Comparison of ENCODE assay signal across 12 cellular contexts in genomic region chr19:40740747-40741146, GRCh38. TPM values are rescaled to one million over a fixed set of nuclear protein-coding genes. Genes with fewer than 3 reads are reported as not detected.
DNase-seq lines count a peak whose midpoint lies in the region; ATAC-seq and TF ChIP-seq lines count a peak whose summit lies in the region.
"Had no signal": no experiment of that assay in that cellular context is flagged by ENCODE, and none has a peak within 500 bp of the region (broad histone marks: within the 10 kb centered on the region; RNA-seq: fewer than 3 reads in every experiment).

No MANE protein-coding gene starts in this region.

- no peak for DNase-seq in activated CD4-positive, alpha-beta T cell treated with anti-CD3 and anti-CD28 coated beads for 36 hours
- DNase-seq in activated CD4-positive, alpha-beta T cell treated with anti-CD3 and anti-CD28 coated beads for 4 hours: no peak
- DNase-seq in fibroblast of the aortic adventitia (ENCODE audit: low read depth): peak; percentile 82
- no peak for DNase-seq in upper lobe of left lung
- no peak for DNase-seq in omental fat pad (ENCODE audit: low spot score)
- DNase-seq in islet precursor cell: no peak
- no peak for DNase-seq in NCI-H82 treated with DMSO at 0.1 percent for 48 hours (lab: John Stamatoyannopoulos, UW; ENCODE audit: unreplicated experiment)
- DNase-seq: activated CD4-positive, alpha-beta T cell treated with anti-CD3 and anti-CD28 coated beads, Interleukin-2, amount 50 U/mL, for 4 hours; amniotic stem cell; NCI-H1694 treated with DMSO at 0.1 percent for 48 hours had no signal

- CTCF ChIA-PET in activated CD4-positive, alpha-beta T cell treated with anti-CD3 and anti-CD28 coated beads for 36 hours (lab: Charles Lee): interaction anchor here (0.6 to 1.2 kb wide), 2 partner anchors 33 to 78 kb away, joined by 4 read pairs; no protein-coding TSS in a partner anchor

- H3K9me3 Mint-ChIP-seq in activated CD4-positive, alpha-beta T cell treated with anti-CD3 and anti-CD28 coated beads for 36 hours (ENCODE audit: low read depth): no peaks in the 10 kb centered on the region

- H3K4me1 Mint-ChIP-seq in activated CD4-positive, alpha-beta T cell treated with anti-CD3 and anti-CD28 coated beads for 36 hours: no peaks in the 10 kb centered on the region

- no peak overlapping the region for H3K4me3 Mint-ChIP-seq in activated CD4-positive, alpha-beta T cell treated with anti-CD3 and anti-CD28 coated beads for 36 hours

- WGBS in upper lobe of left lung, 2 donors: 66 to 82% methylated on average over 5 to 6 of the region's 6 CpGs

- no peaks in the 10 kb centered on the region for H3K27me3 Mint-ChIP-seq in activated CD4-positive, alpha-beta T cell treated with anti-CD3 and anti-CD28 coated beads for 36 hours

- H3K27me3 ChIP-seq in mucosa of rectum (ENCODE audit: control insufficient read depth in 2 of 2, insufficient read depth in 2 of 2, low read length in 2 of 2): no peaks in the 10 kb centered on the region
- no peaks in the 10 kb centered on the region for H3K27me3 ChIP-seq in upper lobe of left lung

- H3K27ac ChIP-seq in mucosa of rectum (ENCODE audit: low read depth in 2 of 2, low read length in 2 of 2) (peak overlapping the region; percentile 1 to 22), upper lobe of left lung (peak overlapping the region; percentile 53 to 70 (median 62))

- H3K4me1 ChIP-seq in mucosa of rectum (ENCODE audit: control insufficient read depth in 2 of 2, insufficient read depth in 2 of 2, low read length in 2 of 2): peaks cover 2% of the 10 kb centered on the region in 2 donors
- peaks cover 7 to 21% (median 13%) of the 10 kb centered on the region in 4 donors for H3K4me1 ChIP-seq in upper lobe of left lung

- H3K36me3 Mint-ChIP-seq in activated CD4-positive, alpha-beta T cell treated with anti-CD3 and anti-CD28 coated beads for 36 hours (ENCODE audit: low read depth): peaks cover 11% of the 10 kb centered on the region

- TF ChIP-seq CTCF in fibroblast of the aortic adventitia (IDR thresholded peaks at IDR 0.05; ENCODE audit: insufficient read depth, low read length) (no peak), upper lobe of left lung (IDR thresholded peaks at IDR 0.05) (no peak), omental fat pad (IDR thresholded peaks at IDR 0.05) (no peak)

- H3K9me3 ChIP-seq in mucosa of rectum (ENCODE audit: control insufficient read depth in 2 of 2, low read length in 2 of 2): no peaks in the 10 kb centered on the region
- no peaks in the 10 kb centered on the region for H3K9me3 ChIP-seq in upper lobe of left lung

- no peak for ATAC-seq in activated CD4-positive, alpha-beta T cell treated with anti-CD3 and anti-CD28 coated beads for 36 hours
- ATAC-seq in upper lobe of left lung (ENCODE audit: low FRiP score in 2 of 2) (peak in 1 of 2 donors; percentile 57), omental fat pad (ENCODE audit: low FRiP score) (no peak)

- H3K9ac ChIP-seq in mucosa of rectum (ENCODE audit: low read depth in 1 of 2, low read length in 2 of 2): no peak overlapping the region

- H3K36me3 ChIP-seq in mucosa of rectum (ENCODE audit: control insufficient read depth in 2 of 2, insufficient read depth in 2 of 2, low read length in 2 of 2) (peaks cover 13 to 33% of the 10 kb centered on the region in 2 donors), upper lobe of left lung (peaks cover 18 to 64% (median 52%) of the 10 kb centered on the region in 4 donors)

- POLR2A ChIA-PET in activated CD4-positive, alpha-beta T cell treated with anti-CD3 and anti-CD28 coated beads for 36 hours (lab: Charles Lee): interaction anchor here (0.6 kb wide), 1 partner anchor 9 kb away, joined by 3 read pairs; no protein-coding TSS in a partner anchor

- TF ChIP-seq EP300 in upper lobe of left lung (IDR thresholded peaks at IDR 0.05): no peak

- H3K27ac Mint-ChIP-seq in activated CD4-positive, alpha-beta T cell treated with anti-CD3 and anti-CD28 coated beads for 36 hours: peak overlapping the region; percentile 37

- H3K4me3 ChIP-seq in fibroblast of the aortic adventitia (ENCODE audit: low read depth, low read length) (no peak overlapping the region), mucosa of rectum (ENCODE audit: low read length in 2 of 2) (no peak overlapping the region), upper lobe of left lung (no peak overlapping the region)

- TF ChIP-seq POLR2A in upper lobe of left lung (IDR thresholded peaks at IDR 0.05): peak in 1 of 4 donors; percentile 6

- intact Hi-C loops in activated CD4-positive, alpha-beta T cell treated with anti-CD3 and anti-CD28 coated beads for 36 hours (cut with DNase I, micrococcal nuclease): no loop called here

RNA-seq across cellular contexts. Expression of gene ACTMAP, which starts 9.5 kb away (rescaled TPM):
- 10 to 100 TPM; 15.0 to 18.0 TPM for total RNA-seq in activated CD4-positive, alpha-beta T cell treated with anti-CD3 and anti-CD28 coated beads for 36 hours
- total RNA-seq in fibroblast of the aortic adventitia (ENCODE audit: low replicate concordance): 0.74 and 0.99 TPM in 2 replicates
- 10 to 100 TPM; 16.0 to 28.4 (median 21.5) TPM for total RNA-seq in upper lobe of left lung
- total RNA-seq in omental fat pad: 1 to 10 TPM; 3.2 to 3.8 (median 3.5) TPM

RNA-seq across cellular contexts. Expression of gene SNRPA, which starts 10.3 kb away (rescaled TPM):
- total RNA-seq in activated CD4-positive, alpha-beta T cell treated with anti-CD3 and anti-CD28 coated beads for 36 hours: 100 to 1,000 TPM; 245 to 465 TPM
- total RNA-seq in fibroblast of the aortic adventitia (ENCODE audit: low replicate concordance): 19.1 and 29.8 TPM in 2 replicates
- total RNA-seq in upper lobe of left lung: 10 to 100 TPM; 32.4 to 90.1 (median 55.3) TPM
- total RNA-seq in omental fat pad: 10 to 100 TPM; 34.8 to 46.8 (median 41.0) TPM

RNA-seq across cellular contexts. Expression of gene ITPKC, which starts 23.8 kb away (rescaled TPM):
- total RNA-seq in activated CD4-positive, alpha-beta T cell treated with anti-CD3 and anti-CD28 coated beads for 36 hours: 1 to 10 TPM; 4.6 to 5.6 TPM
- total RNA-seq in fibroblast of the aortic adventitia (ENCODE audit: low replicate concordance) (12.7 and 15.2 TPM in 2 replicates), upper lobe of left lung (10 to 100 TPM; 38.4 to 76.0 (median 55.2) TPM), omental fat pad (100 to 1,000 TPM in 2 of 4 donors, 10 to 100 TPM in 2; 39.3 to 118 (median 91.9) TPM)

RNA-seq across cellular contexts. Expression of gene COQ8B, which starts 24.1 kb away (rescaled TPM):
- 10 to 100 TPM; 21.2 to 29.9 TPM for total RNA-seq in activated CD4-positive, alpha-beta T cell treated with anti-CD3 and anti-CD28 coated beads for 36 hours
- total RNA-seq in fibroblast of the aortic adventitia (ENCODE audit: low replicate concordance) (19.5 and 29.5 TPM in 2 replicates), upper lobe of left lung (100 to 1,000 TPM in 2 of 6 donors, 10 to 100 TPM in 4; 46.2 to 142 (median 65.4) TPM), omental fat pad (10 to 100 TPM; 22.1 to 38.8 (median 28.1) TPM)

RNA-seq across cellular contexts. Expression of gene MIA, which starts 34.6 kb away (rescaled TPM):
- total RNA-seq in activated CD4-positive, alpha-beta T cell treated with anti-CD3 and anti-CD28 coated beads for 36 hours: under 1 TPM in 1 of 2 experiments, not detected in 1; 0.57 TPM
- total RNA-seq in fibroblast of the aortic adventitia (ENCODE audit: low replicate concordance): not detected in 2 replicates
- 1 to 10 TPM in 3 of 6 donors, not detected in 3; 1.2 to 5.2 (median 2.1) TPM for total RNA-seq in upper lobe of left lung
- not detected for total RNA-seq in omental fat pad
- total RNA-seq: osteocyte had no signal
